24 cellular contexts compared by ENCODE assay signal in the genomic region with DNA sequence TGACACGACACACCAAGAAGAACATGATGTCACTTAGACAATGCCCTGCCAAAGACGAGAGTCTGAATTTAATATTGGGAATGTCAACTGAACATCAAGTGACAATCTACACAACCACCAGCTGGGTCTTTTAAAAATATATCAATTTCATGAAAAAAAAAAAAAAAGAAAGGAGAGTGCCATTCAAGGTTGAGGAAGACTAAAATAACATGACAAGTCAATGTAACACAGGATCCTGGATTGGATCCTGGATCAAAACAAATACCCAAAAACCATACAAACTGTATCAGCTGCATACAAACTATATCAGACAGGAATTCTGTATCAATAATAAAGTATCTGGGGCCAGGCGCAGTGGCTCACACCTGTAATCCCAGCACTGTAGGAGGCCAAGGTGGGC.
"Had no signal": no experiment of that assay in that cellular context is flagged by ENCODE, and none has a peak within 500 bp of the region (broad histone marks: within the 10 kb centered on the region; RNA-seq: fewer than 3 reads in every experiment).

No MANE protein-coding gene starts in this region.

- H2AFZ ChIP-seq: neural progenitor cell, parathyroid adenoma had no signal

- H3K27ac ChIP-seq: coronary artery, gastrocnemius medialis, neural progenitor cell, parathyroid adenoma, prostate gland, skin epidermis, spleen, thyroid gland had no signal

- FAIRE-seq: endometrium, kidney had no signal

- H3K4me3 ChIP-seq: coronary artery, mucosa of descending colon, neural progenitor cell, prostate gland, skin epidermis, spleen, thyroid gland had no signal

- H3K9me3 ChIP-seq: prostate gland, thyroid gland had no signal

- H3K4me3 Mint-ChIP-seq: mesothelial cell of epicardium; neural progenitor cell; stimulated activated naive CD8-positive, alpha-beta T cell treated with anti-CD3 and anti-CD28 coated beads, Interleukin-15, amount 100 ng/mL, for 72 hours had no signal

- H3K27me3 ChIP-seq: neural progenitor cell, spleen, thyroid gland had no signal

- ATAC-seq: gastrocnemius medialis; left lobe of liver; mucosa of descending colon; naive thymus-derived CD4-positive, alpha-beta T cell; right cardiac atrium; stimulated activated naive CD8-positive, alpha-beta T cell treated with anti-CD3 and anti-CD28 coated beads, Interleukin-15, amount 100 ng/mL, for 72 hours had no signal

- H3K27ac Mint-ChIP-seq: mesothelial cell of epicardium; naive thymus-derived CD4-positive, alpha-beta T cell; neural progenitor cell; stimulated activated naive CD8-positive, alpha-beta T cell treated with anti-CD3 and anti-CD28 coated beads, Interleukin-15, amount 100 ng/mL, for 72 hours had no signal

- H3K27me3 Mint-ChIP-seq: naive thymus-derived CD4-positive, alpha-beta T cell; stimulated activated naive CD8-positive, alpha-beta T cell treated with anti-CD3 and anti-CD28 coated beads, Interleukin-15, amount 100 ng/mL, for 72 hours had no signal

- H3K4me2 ChIP-seq: neural progenitor cell had no signal

- H3K9ac ChIP-seq: neural progenitor cell, parathyroid adenoma had no signal

- DNase-seq: dermis blood vessel endothelial cell; effector memory CD4-positive, alpha-beta T cell; gastrocnemius medialis; head of caudate nucleus; kidney; mesenchymal stem cell; mucosa of descending colon; naive thymus-derived CD4-positive, alpha-beta T cell; right cardiac atrium; spleen; stimulated activated CD4-positive, alpha-beta T cell treated with anti-CD3 and anti-CD28 coated beads, Interleukin-2, amount 100 ng/mL, for 48 hours; stimulated activated CD8-positive, alpha-beta memory T cell treated with anti-CD3 and anti-CD28 coated beads, Interleukin-4, amount 100 ng/mL, for 48 hours; stimulated activated naive CD4-positive, alpha-beta T cell; stimulated activated naive CD8-positive, alpha-beta T cell treated with anti-CD3 and anti-CD28 coated beads, Interleukin-15, amount 100 ng/mL, for 72 hours; thyroid gland; trophoblast cell had no signal

- H3K4me1 ChIP-seq: gastrocnemius medialis, neural progenitor cell, parathyroid adenoma, prostate gland had no signal
